9 cellular contexts compared by ENCODE assay signal in genomic region chr21:43703068-43703880, GRCh38. TPM values are rescaled to one million over a fixed set of nuclear protein-coding genes. Genes with fewer than 3 reads are reported as not detected.
DNase-seq lines count a peak whose midpoint lies in the region; ATAC-seq and TF ChIP-seq lines count a peak whose summit lies in the region.
"Had no signal": no experiment of that assay in that cellular context is flagged by ENCODE, and none has a peak within 500 bp of the region (broad histone marks: within the 10 kb centered on the region; RNA-seq: fewer than 3 reads in every experiment).

No MANE protein-coding gene starts in this region.

- no peaks in the 10 kb centered on the region for H3K36me3 ChIP-seq in left lung
- no peaks in the 10 kb centered on the region for H3K36me3 ChIP-seq in thymus (ENCODE audit: control insufficient read depth, insufficient read depth)

- H3K4me1 Mint-ChIP-seq in activated T-cell treated with anti-CD3 and anti-CD28 coated beads, Interleukin-2, amount 50 U/mL, for 24 hours (ENCODE audit: low read depth) = peaks cover 14% of the 10 kb centered on the region

- peaks cover 9% of the 10 kb centered on the region for H3K36me3 Mint-ChIP-seq in activated T-cell treated with anti-CD3 and anti-CD28 coated beads, Interleukin-2, amount 50 U/mL, for 24 hours (ENCODE audit: low read depth)

- H3K4me3 ChIP-seq in astrocyte of the spinal cord (ENCODE audit: low read depth, low read length) = no peak overlapping the region
- H3K4me3 ChIP-seq in left lung = no peak overlapping the region
- H3K4me3 ChIP-seq in thymus (ENCODE audit: low read length) = no peak overlapping the region

- no peak overlapping the region for H3K27ac ChIP-seq in left lung
- peak overlapping the region; percentile 25 for H3K27ac ChIP-seq in thymus (ENCODE audit: low read depth)

- intact Hi-C loops in left lung (cut with DNase I) = no loop called here

- no peak for TF ChIP-seq CTCF in astrocyte of the spinal cord (IDR thresholded peaks at IDR 0.05; ENCODE audit: low read depth, low read length)
- no peak for TF ChIP-seq CTCF in left lung (IDR thresholded peaks at IDR 0.05)

- 57% methylated on average over 27 of the region's 27 CpGs for WGBS in thymus

- DNase-seq in activated T-cell treated with anti-CD3 and anti-CD28 coated beads for 48 hours (ENCODE audit: low read depth) = peak; percentile 18
- DNase-seq in activated T-cell treated with anti-CD3 and anti-CD28 coated beads, Interleukin-2, amount 50 U/mL, for 24 hours = no peak
- DNase-seq in astrocyte of the spinal cord (ENCODE audit: low read depth, low spot score) = peak; percentile 61
- peak; percentile 67 to 80 for DNase-seq in left lung
- DNase-seq in NCI-H1092 treated with DMSO at 0.1 percent for 48 hours (lab: John Stamatoyannopoulos, UW) = no peak
- DNase-seq in NCI-H128 (lab: John Stamatoyannopoulos, UW; ENCODE audit: unreplicated experiment) = no peak
- no peak for DNase-seq in NCI-H2029 (lab: John Stamatoyannopoulos, UW)
- DNase-seq: DMS 273 treated with DMSO at 0.1 percent for 48 hours had no signal

- peak; percentile 71 for ATAC-seq in left lung

- H3K27ac Mint-ChIP-seq in activated T-cell treated with anti-CD3 and anti-CD28 coated beads, Interleukin-2, amount 50 U/mL, for 24 hours = no peak overlapping the region

- peaks cover 5% of the 10 kb centered on the region for H3K27me3 Mint-ChIP-seq in activated T-cell treated with anti-CD3 and anti-CD28 coated beads, Interleukin-2, amount 50 U/mL, for 24 hours

- in situ Hi-C loops in astrocyte of the spinal cord (cut with HindIII; ENCODE audit: low sequenced_read_pairs) = no loop called here

- H3K9me3 Mint-ChIP-seq in activated T-cell treated with anti-CD3 and anti-CD28 coated beads, Interleukin-2, amount 50 U/mL, for 24 hours = no peaks in the 10 kb centered on the region

- no peak overlapping the region for H3K4me3 Mint-ChIP-seq in activated T-cell treated with anti-CD3 and anti-CD28 coated beads, Interleukin-2, amount 50 U/mL, for 24 hours

- H3K4me1 ChIP-seq in left lung = peaks cover 0 to 14% of the 10 kb centered on the region in 2 donors
- no peaks in the 10 kb centered on the region for H3K4me1 ChIP-seq in thymus (ENCODE audit: control insufficient read depth, insufficient read depth, low read length)

- H3K27me3 ChIP-seq in left lung = peaks cover 0 to 8% of the 10 kb centered on the region in 2 donors
- no peaks in the 10 kb centered on the region for H3K27me3 ChIP-seq in thymus (ENCODE audit: control insufficient read depth, insufficient read depth)

- H3K9me3 ChIP-seq in left lung (no peaks in the 10 kb centered on the region), thymus (ENCODE audit: control insufficient read depth) (no peaks in the 10 kb centered on the region)

RNA-seq across cellular contexts. Expression of gene PDXK, which starts 15.7 kb away (rescaled TPM):
- 100 to 1,000 TPM; 287 to 305 TPM for total RNA-seq in left lung
- 59.0 TPM for polyA plus RNA-seq in thymus

RNA-seq across cellular contexts. Expression of gene RRP1B, which starts 43.9 kb away (rescaled TPM):
- 10 to 100 TPM; 16.0 to 20.3 TPM for total RNA-seq in left lung
- 18.4 TPM for polyA plus RNA-seq in thymus

RNA-seq across cellular contexts. Expression of gene HSF2BP, which starts 44.0 kb away (rescaled TPM):
- under 1 TPM; 0.29 to 0.58 TPM for total RNA-seq in left lung
- polyA plus RNA-seq in thymus = 0.71 TPM

Comparison
In these comparisons a context has a peak if more than half of its experiments do, and no peak if none do; other contexts are left out.
1. DNase-seq: peak in activated T-cell treated with anti-CD3 and anti-CD28 coated beads for 48 hours (single experiment), astrocyte of the spinal cord (single experiment) and left lung (2 of 2); none in activated T-cell treated with anti-CD3 and anti-CD28 coated beads, Interleukin-2, amount 50 U/mL, for 24 hours (single experiment), NCI-H1092 treated with DMSO at 0.1 percent for 48 hours (single experiment), NCI-H128 (single experiment) and NCI-H2029 (single experiment).